ENCODE assay signal across 17 cellular contexts in genomic region chr10:18501610-18502009, GRCh38.
DNase-seq lines count a peak whose midpoint lies in the region; ATAC-seq and TF ChIP-seq lines count a peak whose summit lies in the region.
"Had no signal": no experiment of that assay in that cellular context is flagged by ENCODE, and none has a peak within 500 bp of the region (broad histone marks: within the 10 kb centered on the region; RNA-seq: fewer than 3 reads in every experiment).

No MANE protein-coding gene starts in this region.

- H3K9me2 ChIP-seq in GM23248 (ENCODE audit: insufficient read depth) (no peaks in the 10 kb centered on the region), OCI-LY1 (ENCODE audit: low read depth, low read length) (no peaks in the 10 kb centered on the region), neural cell (ENCODE audit: insufficient read depth, low read length) (no peaks in the 10 kb centered on the region)

- WGBS in GM23248 (ENCODE audit: low coverage in 1 of 2, low lambda C conversion rate in 2 of 2, missing lambda C conversion rate in 2 of 2), 2 experiments, result 72 to 83% methylated on average over 6 of the region's 6 CpGs
- WGBS in transverse colon (ENCODE audit: low coverage in 1 of 2), 2 donors, result 75 to 89% methylated on average over 6 of the region's 6 CpGs

- H3K79me2 ChIP-seq in GM23248 (ENCODE audit: insufficient read depth), result no peaks in the 10 kb centered on the region
- H3K79me2 ChIP-seq in OCI-LY1 (ENCODE audit: insufficient read depth, low read length), result no peaks in the 10 kb centered on the region
- no peaks in the 10 kb centered on the region for H3K79me2 ChIP-seq in neural cell (replicated peaks; ENCODE audit: insufficient read depth, low read length)

- no peaks in the 10 kb centered on the region for H3K27me3 ChIP-seq in GM23248 (replicated peaks; ENCODE audit: insufficient read depth)
- no peaks in the 10 kb centered on the region for H3K27me3 ChIP-seq in OCI-LY1 (ENCODE audit: insufficient read depth, low read length)
- H3K27me3 ChIP-seq in neural cell (ENCODE audit: insufficient read depth, low read depth, low read length), result no peaks in the 10 kb centered on the region
- no peaks in the 10 kb centered on the region for H3K27me3 ChIP-seq in transverse colon
- H3K27me3 ChIP-seq: suprapubic skin had no signal

- no peak overlapping the region for H3K27ac ChIP-seq in GM23248
- H3K27ac ChIP-seq in OCI-LY1 (ENCODE audit: low read depth, low read length, poor library complexity, severe bottlenecking), result no peak overlapping the region
- H3K27ac ChIP-seq in neural cell (ENCODE audit: low read length), result peak overlapping the region; percentile 41
- H3K27ac ChIP-seq in transverse colon, result no peak overlapping the region
- H3K27ac ChIP-seq: left ventricle myocardium inferior, suprapubic skin had no signal

- H3K9me3 ChIP-seq in GM23248 (ENCODE audit: low read depth) (no peaks in the 10 kb centered on the region), OCI-LY1 (ENCODE audit: low read length) (no peaks in the 10 kb centered on the region), neural cell (ENCODE audit: low read length) (no peaks in the 10 kb centered on the region), transverse colon (no peaks in the 10 kb centered on the region)
- H3K9me3 ChIP-seq: left ventricle myocardium inferior, suprapubic skin had no signal

- no peak overlapping the region for H3K4me2 ChIP-seq in GM23248 (ENCODE audit: unreplicated experiment)
- peak overlapping the region; percentile 34; the same call in 1 of the 2 replicates for H3K4me2 ChIP-seq in OCI-LY1 (ENCODE audit: low read length)
- H3K4me2 ChIP-seq in neural cell (ENCODE audit: low read length), result no peak overlapping the region

- TF ChIP-seq RAD21 in neural cell (conservative IDR thresholded peaks at IDR 0.05), result no peak

- intact Hi-C loops in transverse colon (cut with DNase I; ENCODE audit: low total_unique reads), result no loop called here

- H3K4me3 ChIP-seq in GM23248 (no peak overlapping the region), OCI-LY1 (ENCODE audit: low read depth, low read length, poor library complexity, severe bottlenecking) (no peak overlapping the region), neural cell (ENCODE audit: low read length) (peak overlapping the region; percentile 19), transverse colon (no peak overlapping the region)
- H3K4me3 ChIP-seq: left ventricle myocardium inferior, suprapubic skin had no signal

- no peaks in the 10 kb centered on the region for H3F3A ChIP-seq in GM23248 (ENCODE audit: insufficient read depth)
- no peaks in the 10 kb centered on the region for H3F3A ChIP-seq in OCI-LY1 (ENCODE audit: insufficient read depth, low read length)
- H3F3A ChIP-seq in neural cell (ENCODE audit: insufficient read depth, low read length, poor library complexity, severe bottlenecking), result no peaks in the 10 kb centered on the region

- H4K20me1 ChIP-seq in GM23248 (ENCODE audit: insufficient read depth) (no peaks in the 10 kb centered on the region), OCI-LY1 (ENCODE audit: insufficient read depth, low read length) (no peaks in the 10 kb centered on the region), neural cell (ENCODE audit: insufficient read depth) (no peaks in the 10 kb centered on the region)

- no peaks in the 10 kb centered on the region; the same call in 1 of the 2 replicates for H3K4me1 ChIP-seq in GM23248 (ENCODE audit: insufficient read depth)
- H3K4me1 ChIP-seq in OCI-LY1 (ENCODE audit: insufficient read depth, low read length, severe bottlenecking), result peaks cover 3% of the 10 kb centered on the region
- peaks cover 0 to 3% (median 0%) of the 10 kb centered on the region in 4 donors for H3K4me1 ChIP-seq in transverse colon
- H3K4me1 ChIP-seq: suprapubic skin had no signal

- no peaks in the 10 kb centered on the region for H3K36me3 ChIP-seq in GM23248 (ENCODE audit: low read depth)
- no peaks in the 10 kb centered on the region for H3K36me3 ChIP-seq in OCI-LY1 (ENCODE audit: insufficient read depth, low read length)
- no peaks in the 10 kb centered on the region for H3K36me3 ChIP-seq in neural cell (ENCODE audit: insufficient read depth, low read length)
- peaks cover 0 to under 1% (median 0%) of the 10 kb centered on the region in 4 donors for H3K36me3 ChIP-seq in transverse colon
- H3K36me3 ChIP-seq: suprapubic skin had no signal

- TF ChIP-seq CTCF in OCI-LY1 (IDR thresholded peaks at IDR 0.05; ENCODE audit: low read length) (no peak), neural cell (IDR thresholded peaks at IDR 0.05; ENCODE audit: poor library complexity, severe bottlenecking) (no peak), transverse colon (IDR thresholded peaks at IDR 0.05) (no peak)

- no peak for TF ChIP-seq EP300 in neural cell (conservative IDR thresholded peaks at IDR 0.05; ENCODE audit: poor library complexity, severe bottlenecking)
- TF ChIP-seq EP300 in transverse colon (IDR thresholded peaks at IDR 0.05; ENCODE audit: low read depth), result no peak

- TF ChIP-seq POLR2A in transverse colon (IDR thresholded peaks at IDR 0.05), result no peak

- in situ Hi-C loops in GM23248 (cut with MboI) (no loop called here), transverse colon (cut with MboI; ENCODE audit: low pct_ligation_motif_present in 1 of 4, low pct_unique_long_range_greater_than_20kb in 1 of 4, low sequenced_read_pairs in 3 of 4) (loop anchor here in 1 of 4 donors (25.0 kb wide), 1 partner anchor 111 kb away; no protein-coding TSS in a partner anchor)

- no peak for DNase-seq in GM23248
- DNase-seq in SKM-1 (lab: John Stamatoyannopoulos, UW; ENCODE audit: unreplicated experiment), result no peak
- DNase-seq in transverse colon, result no peak
- DNase-seq: activated CD8-positive, alpha-beta memory T cell treated with anti-CD3 and anti-CD28 coated beads for 24 hours; activated effector memory CD4-positive, alpha-beta T cell treated with Interleukin-2 at 50 U/mL for 16 hours; cerebellar nuclear complex; foreskin melanocyte; GF-D8; left ventricle myocardium inferior; NCI-H2029 treated with DMSO at 0.1 percent for 48 hours; NCI-H69; stimulated activated CD4-positive, alpha-beta T cell treated with anti-CD3 and anti-CD28 coated beads, Interleukin-4, amount 100 ng/mL, for 1 hour had no signal

- H3K9ac ChIP-seq in GM23248 (no peak overlapping the region), OCI-LY1 (ENCODE audit: low read length) (no peak overlapping the region), neural cell (ENCODE audit: low read length) (no peak overlapping the region)

- peak overlapping the region; percentile 30; the same call in 1 of the 2 replicates for H2AFZ ChIP-seq in GM23248
- H2AFZ ChIP-seq in OCI-LY1 (ENCODE audit: low read length), result no peak overlapping the region
- H2AFZ ChIP-seq in neural cell (ENCODE audit: low read depth, low read length), result no peak overlapping the region

- ATAC-seq in GM18520 (IDR thresholded peaks at IDR 0.05; ENCODE audit: unreplicated experiment) (peak; percentile 11), HG03442 (IDR thresholded peaks at IDR 0.05; ENCODE audit: unreplicated experiment) (no peak)

TF ChIP-seq in neural cell, 6 proteins besides CTCF, POLR2A, EP300 and RAD21:
- no peak for TF ChIP-seq REST (IDR thresholded peaks at IDR 0.05; ENCODE audit: borderline replicate concordance)
- no peak for TF ChIP-seq EZH2 (IDR thresholded peaks at IDR 0.05; ENCODE audit: borderline replicate concordance, insufficient read depth, low read length, poor library complexity, severe bottlenecking)
- TF ChIP-seq MXI1 (conservative IDR thresholded peaks at IDR 0.05; ENCODE audit: poor library complexity, severe bottlenecking), result no peak
- TF ChIP-seq POLR2AphosphoS5 (IDR thresholded peaks at IDR 0.05), result no peak
- TF ChIP-seq TAF1 (IDR thresholded peaks at IDR 0.05; ENCODE audit: low read depth), result no peak
- no peak for TF ChIP-seq SMC3 (conservative IDR thresholded peaks at IDR 0.05; ENCODE audit: poor library complexity)
